25 cellular contexts compared by ENCODE assay signal in the genomic region with DNA sequence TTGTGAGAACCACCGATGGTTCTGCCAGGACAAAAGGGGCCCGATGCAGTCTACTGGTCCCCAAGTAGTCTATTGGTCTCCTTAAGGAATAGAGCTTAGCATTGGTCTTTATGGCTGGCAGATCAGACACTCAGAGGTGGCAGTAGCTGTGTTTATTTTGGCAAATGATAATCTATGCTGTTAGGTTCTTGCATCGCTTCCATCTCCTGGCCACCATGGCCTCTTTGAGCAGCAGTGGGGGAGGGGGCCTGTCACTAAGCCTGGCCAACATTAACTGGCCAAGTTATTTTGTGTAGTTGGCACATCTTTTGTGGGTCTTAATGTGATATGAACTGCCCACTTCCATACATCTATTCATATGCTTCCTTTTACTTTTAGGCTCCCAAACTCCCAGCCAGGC.
"Had no signal": no experiment of that assay in that cellular context is flagged by ENCODE, and none has a peak within 500 bp of the region (broad histone marks: within the 10 kb centered on the region; RNA-seq: fewer than 3 reads in every experiment).

No MANE protein-coding gene starts in this region.

- H3K9me3 ChIP-seq: left ventricle myocardium inferior, mucosa of descending colon, neutrophil, right atrium auricular region, right lobe of liver, transverse colon, upper lobe of left lung, vagina had no signal

- H2AFZ ChIP-seq: neural progenitor cell had no signal

- H3K27me3 Mint-ChIP-seq: naive thymus-derived CD8-positive, alpha-beta T cell; stimulated activated memory B cell treated with anti-CD40 and anti-IgM and Interleukin-4, amounts not matched to agents 10 μg/mL and 1 μg/mL and 100 μg/mL, for 72 hours; stimulated activated naive CD8-positive, alpha-beta T cell treated with anti-CD3 and anti-CD28 coated beads, Interleukin-15, amount 100 ng/mL, for 72 hours had no signal

- H3K9me3 Mint-ChIP-seq: nephron progenitor cell had no signal

- H3K27ac ChIP-seq: left ventricle myocardium inferior, neural progenitor cell, neutrophil, right atrium auricular region, right lobe of liver, transverse colon, upper lobe of left lung, vagina had no signal

- H3K4me1 ChIP-seq: neural progenitor cell, right atrium auricular region, right lobe of liver had no signal

- H3K4me3 ChIP-seq: left ventricle myocardium inferior, lung, mucosa of descending colon, neural progenitor cell, right atrium auricular region, right lobe of liver, smooth muscle cell, transverse colon, upper lobe of left lung, vagina had no signal

- H3K4me3 Mint-ChIP-seq: nephron progenitor cell; neural progenitor cell; stimulated activated memory B cell treated with anti-CD40 and anti-IgM and Interleukin-4, amounts not matched to agents 10 μg/mL and 1 μg/mL and 100 μg/mL, for 72 hours; stimulated activated naive CD8-positive, alpha-beta T cell treated with anti-CD3 and anti-CD28 coated beads, Interleukin-15, amount 100 ng/mL, for 72 hours had no signal

- H3K27ac Mint-ChIP-seq: nephron progenitor cell; neural progenitor cell; progenitor cell of endocrine pancreas; stimulated activated memory B cell treated with anti-CD40 and anti-IgM and Interleukin-4, amounts not matched to agents 10 μg/mL and 1 μg/mL and 100 μg/mL, for 72 hours had no signal

- H3K27me3 ChIP-seq: neutrophil, right atrium auricular region, right lobe of liver, transverse colon, upper lobe of left lung, vagina had no signal

- H3K36me3 ChIP-seq: left ventricle myocardium inferior, neural progenitor cell, neutrophil, right atrium auricular region, right lobe of liver, transverse colon, upper lobe of left lung, vagina had no signal

- H3K9ac ChIP-seq: neural progenitor cell had no signal

- ATAC-seq: mucosa of descending colon; naive thymus-derived CD8-positive, alpha-beta T cell; right lobe of liver; stimulated activated memory B cell treated with anti-CD40 and anti-IgM and Interleukin-4, amounts not matched to agents 10 μg/mL and 1 μg/mL and 100 μg/mL, for 72 hours; stimulated activated naive CD8-positive, alpha-beta T cell treated with anti-CD3 and anti-CD28 coated beads, Interleukin-15, amount 100 ng/mL, for 72 hours had no signal

- H3K4me2 ChIP-seq: neural progenitor cell, smooth muscle cell had no signal

- DNase-seq: islet precursor cell; left ventricle myocardium inferior; midbrain; mucosa of descending colon; naive thymus-derived CD8-positive, alpha-beta T cell; nephron progenitor cell; occipital lobe; right lobe of liver; stimulated activated CD4-positive, alpha-beta T cell treated with anti-CD3 and anti-CD28 coated beads, Interleukin-1b, Interleukin-23, amount 100 ng/mL, for 48 hours; stimulated activated CD4-positive, alpha-beta T cell treated with anti-CD3 and anti-CD28 coated beads, Interleukin-2, amount 100 ng/mL, for 48 hours; stimulated activated CD4-positive, alpha-beta T cell treated with anti-CD3 and anti-CD28 coated beads, Interleukin-4, amount 100 ng/mL, for 4 hours; stimulated activated CD8-positive, alpha-beta memory T cell treated with anti-CD3 and anti-CD28 coated beads, Interleukin-4, amount 100 ng/mL, for 48 hours; stimulated activated naive CD4-positive, alpha-beta T cell treated with Interleukin-2 at 50 U/mL for 16 hours; stimulated activated naive CD8-positive, alpha-beta T cell treated with anti-CD3 and anti-CD28 coated beads, Interleukin-15, amount 100 ng/mL, for 72 hours; substantia nigra; transverse colon; upper lobe of left lung had no signal
